ENCODE assay signal across 12 cellular contexts in the genomic region with DNA sequence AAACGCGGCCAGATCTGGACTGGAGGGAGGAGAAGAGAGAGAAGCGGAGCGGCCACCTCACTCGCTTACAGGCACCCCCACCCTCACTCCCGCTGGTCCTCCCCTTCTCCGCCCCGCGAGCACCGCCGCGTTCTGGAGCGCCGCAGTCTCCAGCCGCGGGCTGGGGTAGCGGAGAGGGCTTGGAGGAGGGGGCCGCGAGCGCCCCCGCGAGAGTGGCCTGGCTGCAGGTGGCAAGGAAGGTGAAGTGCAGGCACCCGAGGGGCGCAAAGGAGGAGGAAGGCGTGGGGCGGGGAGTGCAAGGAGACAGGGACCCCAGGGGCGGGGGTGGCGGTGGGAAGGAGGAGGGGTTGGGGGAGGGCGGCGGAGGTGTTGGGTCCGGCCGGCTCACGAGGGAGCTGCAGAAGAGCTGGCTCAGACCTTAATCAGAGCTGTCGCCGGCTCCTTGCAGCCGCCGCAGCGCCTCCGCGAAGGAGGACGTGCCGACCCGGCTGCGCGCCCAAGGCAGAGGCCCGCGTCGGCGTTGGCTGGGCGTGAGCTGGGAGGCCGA. TPM values are rescaled to one million over a fixed set of nuclear protein-coding genes. Genes with fewer than 3 reads are reported as not detected.
DNase-seq lines count a peak whose midpoint lies in the region.
"Had no signal": no experiment of that assay in that cellular context is flagged by ENCODE, and none has a peak within 500 bp of the region (broad histone marks: within the 10 kb centered on the region; RNA-seq: fewer than 3 reads in every experiment).

A gene with protein sequence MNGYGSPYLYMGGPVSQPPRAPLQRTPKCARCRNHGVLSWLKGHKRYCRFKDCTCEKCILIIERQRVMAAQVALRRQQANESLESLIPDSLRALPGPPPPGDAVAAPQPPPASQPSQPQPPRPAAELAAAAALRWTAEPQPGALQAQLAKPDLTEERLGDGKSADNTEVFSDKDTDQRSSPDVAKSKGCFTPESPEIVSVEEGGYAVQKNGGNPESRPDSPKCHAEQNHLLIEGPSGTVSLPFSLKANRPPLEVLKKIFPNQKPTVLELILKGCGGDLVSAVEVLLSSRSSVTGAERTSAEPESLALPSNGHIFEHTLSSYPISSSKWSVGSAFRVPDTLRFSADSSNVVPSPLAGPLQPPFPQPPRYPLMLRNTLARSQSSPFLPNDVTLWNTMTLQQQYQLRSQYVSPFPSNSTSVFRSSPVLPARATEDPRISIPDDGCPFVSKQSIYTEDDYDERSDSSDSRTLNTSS (plus strand): TSS at position 398 of the 547 bp plus-strand sequence. CDS start 347 bp downstream, outside the sequence.

- H3K4me3 ChIP-seq in iPS-11a (ENCODE audit: low read depth, low read length) (peak within 1 kb of the TSS; percentile 33), SJCRH30 (no peak within 1 kb of the TSS)

- POLR2A ChIA-PET in activated CD4-positive, alpha-beta memory T cell treated with anti-CD3 and anti-CD28 coated beads for 36 hours (lab: Charles Lee) = no interaction called here
- POLR2A ChIA-PET in activated CD4-positive, alpha-beta memory T cell treated with anti-CD3 and anti-CD28 coated beads, Interleukin-2, amount 10 ng/mL, durations not matched to agents 7 days and 5 days (lab: Charles Lee) = no interaction called here

- H3K4me1 Mint-ChIP-seq in activated CD4-positive, alpha-beta memory T cell treated with anti-CD3 and anti-CD28 coated beads for 36 hours (ENCODE audit: low read depth) = peaks cover 13% of the 10 kb centered on the region
- peaks cover 7% of the 10 kb centered on the region for H3K4me1 Mint-ChIP-seq in activated CD4-positive, alpha-beta memory T cell treated with anti-CD3 and anti-CD28 coated beads, Interleukin-2, amount 10 ng/mL, durations not matched to agents 7 days and 5 days
- peaks cover 20% of the 10 kb centered on the region for H3K4me1 Mint-ChIP-seq in stimulated activated naive CD8-positive, alpha-beta T cell treated with anti-CD3 and anti-CD28 coated beads, Interleukin-15, Interleukin-2, amounts not matched to agents 100 ng/mL and 50 ng/mL, for 24 hours (ENCODE audit: low read depth)

- no peaks in the 10 kb centered on the region for H3K36me3 Mint-ChIP-seq in activated CD4-positive, alpha-beta memory T cell treated with anti-CD3 and anti-CD28 coated beads for 36 hours
- H3K36me3 Mint-ChIP-seq in activated CD4-positive, alpha-beta memory T cell treated with anti-CD3 and anti-CD28 coated beads, Interleukin-2, amount 10 ng/mL, durations not matched to agents 7 days and 5 days (ENCODE audit: low read depth) = peaks cover 9% of the 10 kb centered on the region
- no peaks in the 10 kb centered on the region for H3K36me3 Mint-ChIP-seq in stimulated activated naive CD8-positive, alpha-beta T cell treated with anti-CD3 and anti-CD28 coated beads, Interleukin-15, Interleukin-2, amounts not matched to agents 100 ng/mL and 50 ng/mL, for 24 hours (ENCODE audit: low read depth)

- DNase-seq in activated CD4-positive, alpha-beta memory T cell treated with anti-CD3 and anti-CD28 coated beads for 36 hours = no peak
- no peak for DNase-seq in activated CD4-positive, alpha-beta memory T cell treated with anti-CD3 and anti-CD28 coated beads, Interleukin-2, amount 10 ng/mL, durations not matched to agents 7 days and 5 days
- peak; percentile 39 to 62 for DNase-seq in NOMO-1 (lab: John Stamatoyannopoulos, UW; ENCODE audit: unreplicated experiment in 2 of 2)
- DNase-seq in SJCRH30 = no peak
- no peak for DNase-seq in activated effector memory CD4-positive, alpha-beta T cell treated with Interleukin-2 at 50 U/mL for 16 hours
- DNase-seq in substantia nigra (lab: John Stamatoyannopoulos, UW) = no peak
- DNase-seq: activated CD8-positive, alpha-beta memory T cell treated with anti-CD3 and anti-CD28 coated beads, Interleukin-2, amount 50 U/mL, for 4 hours had no signal

- CTCF ChIA-PET in activated CD4-positive, alpha-beta memory T cell treated with anti-CD3 and anti-CD28 coated beads for 36 hours (lab: Charles Lee) = no interaction called here
- CTCF ChIA-PET in activated CD4-positive, alpha-beta memory T cell treated with anti-CD3 and anti-CD28 coated beads, Interleukin-2, amount 10 ng/mL, durations not matched to agents 7 days and 5 days (lab: Charles Lee) = interaction anchor here (4.0 kb wide), 1 partner anchor 34 kb away, joined by 15 read pairs; no protein-coding TSS in a partner anchor

- intact Hi-C loops in activated CD4-positive, alpha-beta memory T cell treated with anti-CD3 and anti-CD28 coated beads for 36 hours (cut with micrococcal nuclease) = no loop called here

- peak within 1 kb of the TSS; percentile 3 for H3K4me3 Mint-ChIP-seq in activated CD4-positive, alpha-beta memory T cell treated with anti-CD3 and anti-CD28 coated beads for 36 hours
- H3K4me3 Mint-ChIP-seq in activated CD4-positive, alpha-beta memory T cell treated with anti-CD3 and anti-CD28 coated beads, Interleukin-2, amount 10 ng/mL, durations not matched to agents 7 days and 5 days = no peak within 1 kb of the TSS
- no peak within 1 kb of the TSS for H3K4me3 Mint-ChIP-seq in stimulated activated naive CD8-positive, alpha-beta T cell treated with anti-CD3 and anti-CD28 coated beads, Interleukin-15, Interleukin-2, amounts not matched to agents 100 ng/mL and 50 ng/mL, for 24 hours

- H3K36me3 ChIP-seq in SJCRH30 = no peaks in the 10 kb centered on the region
- H3K36me3 ChIP-seq: tibial nerve had no signal

- H3K27me3 Mint-ChIP-seq in activated CD4-positive, alpha-beta memory T cell treated with anti-CD3 and anti-CD28 coated beads for 36 hours = peaks cover 68% of the 10 kb centered on the region
- H3K27me3 Mint-ChIP-seq in activated CD4-positive, alpha-beta memory T cell treated with anti-CD3 and anti-CD28 coated beads, Interleukin-2, amount 10 ng/mL, durations not matched to agents 7 days and 5 days = peaks cover 80% of the 10 kb centered on the region
- H3K27me3 Mint-ChIP-seq in stimulated activated naive CD8-positive, alpha-beta T cell treated with anti-CD3 and anti-CD28 coated beads, Interleukin-15, Interleukin-2, amounts not matched to agents 100 ng/mL and 50 ng/mL, for 24 hours = peaks cover 76% of the 10 kb centered on the region

- H3K4me1 ChIP-seq in SJCRH30 = no peaks in the 10 kb centered on the region

- no peaks in the 10 kb centered on the region for H3K9me3 ChIP-seq in SJCRH30 (replicated peaks)
- H3K9me3 ChIP-seq: tibial nerve had no signal

- H3K27me3 ChIP-seq in SJCRH30 = 0 out of 2 replicates have a peak, but pooled peaks cover 4% of the 10 kb centered on the region

- H3K9me3 Mint-ChIP-seq in activated CD4-positive, alpha-beta memory T cell treated with anti-CD3 and anti-CD28 coated beads for 36 hours = no peaks in the 10 kb centered on the region
- H3K9me3 Mint-ChIP-seq in activated CD4-positive, alpha-beta memory T cell treated with anti-CD3 and anti-CD28 coated beads, Interleukin-2, amount 10 ng/mL, durations not matched to agents 7 days and 5 days = no peaks in the 10 kb centered on the region
- no peaks in the 10 kb centered on the region for H3K9me3 Mint-ChIP-seq in stimulated activated naive CD8-positive, alpha-beta T cell treated with anti-CD3 and anti-CD28 coated beads, Interleukin-15, Interleukin-2, amounts not matched to agents 100 ng/mL and 50 ng/mL, for 24 hours

- H3K27ac Mint-ChIP-seq in activated CD4-positive, alpha-beta memory T cell treated with anti-CD3 and anti-CD28 coated beads for 36 hours = peak within 1 kb of the TSS; percentile 13
- H3K27ac Mint-ChIP-seq in activated CD4-positive, alpha-beta memory T cell treated with anti-CD3 and anti-CD28 coated beads, Interleukin-2, amount 10 ng/mL, durations not matched to agents 7 days and 5 days = no peak within 1 kb of the TSS
- peak within 1 kb of the TSS; percentile 49 for H3K27ac Mint-ChIP-seq in stimulated activated naive CD8-positive, alpha-beta T cell treated with anti-CD3 and anti-CD28 coated beads, Interleukin-15, Interleukin-2, amounts not matched to agents 100 ng/mL and 50 ng/mL, for 24 hours
- H3K27ac Mint-ChIP-seq: CD14-positive monocyte had no signal

- H3K27ac ChIP-seq in SJCRH30 (no peak within 1 kb of the TSS), substantia nigra (ENCODE audit: low read depth, low read length, poor library complexity, severe bottlenecking) (no peak within 1 kb of the TSS)
- H3K27ac ChIP-seq: tibial nerve had no signal

RNA-seq across cellular contexts. Expression of the gene that starts here (rescaled TPM):
- not detected for total RNA-seq in activated CD4-positive, alpha-beta memory T cell treated with anti-CD3 and anti-CD28 coated beads for 36 hours
- not detected for total RNA-seq in activated CD4-positive, alpha-beta memory T cell treated with anti-CD3 and anti-CD28 coated beads, Interleukin-2, amount 10 ng/mL, durations not matched to agents 7 days and 5 days
- not detected in 2 replicates for total RNA-seq in SJCRH30 (2014; rRNA removed; shearing (Covaris generic))
- total RNA-seq: OCI-LY7 had no signal

Comparison
In these comparisons a context has a peak if more than half of its experiments do, and no peak if none do; other contexts are left out.
1. DNase-seq: peak in NOMO-1 (2 of 2); none in activated CD4-positive, alpha-beta memory T cell treated with anti-CD3 and anti-CD28 coated beads for 36 hours (single experiment), activated CD4-positive, alpha-beta memory T cell treated with anti-CD3 and anti-CD28 coated beads, Interleukin-2, amount 10 ng/mL, durations not matched to agents 7 days and 5 days (single experiment), SJCRH30 (0 of 2), activated effector memory CD4-positive, alpha-beta T cell treated with Interleukin-2 at 50 U/mL for 16 hours (single experiment) and substantia nigra (0 of 49).